In the genomic region with DNA sequence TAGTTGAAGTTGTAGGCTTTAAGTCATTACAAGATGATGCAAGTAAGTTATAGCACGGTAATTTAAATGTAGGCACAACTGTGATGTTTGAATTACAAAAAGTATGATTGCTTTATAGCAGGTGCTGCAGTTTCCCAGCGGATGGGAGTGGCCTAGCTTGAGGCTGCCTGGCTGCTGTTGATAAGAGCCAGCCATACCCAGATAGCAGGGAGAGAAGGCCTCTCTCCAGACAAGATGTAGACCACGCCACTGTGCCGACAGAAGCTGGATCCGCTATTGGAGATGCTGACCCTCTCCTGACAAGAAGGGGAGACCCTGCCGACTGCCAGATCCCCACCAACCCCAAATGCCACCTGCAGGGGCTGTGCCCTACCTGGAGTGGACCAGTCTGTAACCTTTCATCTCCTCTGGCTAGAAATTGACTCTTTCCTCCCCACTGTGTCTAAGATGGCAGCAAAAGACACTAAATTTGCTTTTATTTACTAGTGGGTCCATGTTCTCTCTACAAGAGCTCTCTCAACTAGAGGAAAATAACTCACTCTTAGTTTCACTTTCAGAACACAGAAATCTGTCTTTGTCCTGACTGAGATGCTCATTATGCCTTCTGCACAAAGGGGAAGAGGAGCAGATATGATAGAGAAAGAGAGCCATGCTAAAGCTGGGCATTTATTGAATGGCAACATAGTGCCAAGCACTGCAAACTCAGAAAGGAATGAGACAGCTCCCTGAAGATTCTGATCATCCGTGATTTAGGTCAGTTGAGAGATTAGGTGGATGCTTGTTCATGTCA, we compare ENCODE assay signal across 15 cellular contexts.
DNase-seq lines count a peak whose midpoint lies in the region; ATAC-seq and TF ChIP-seq lines count a peak whose summit lies in the region.
"Had no signal": no experiment of that assay in that cellular context is flagged by ENCODE, and none has a peak within 500 bp of the region (broad histone marks: within the 10 kb centered on the region; RNA-seq: fewer than 3 reads in every experiment).

No MANE protein-coding gene starts in this region.

- H3K4me3 ChIP-seq in CD8-positive, alpha-beta T cell (ENCODE audit: low read depth, low read length), result peak overlapping the region; percentile 33
- no peak overlapping the region for H3K4me3 ChIP-seq in GM23248
- H3K4me3 ChIP-seq: breast epithelium, lung had no signal

- no peak overlapping the region; the same call in 1 of the 2 replicates for H2AFZ ChIP-seq in GM23248

- no peaks in the 10 kb centered on the region for H3K9me2 ChIP-seq in GM23248 (ENCODE audit: insufficient read depth)

- TF ChIP-seq CTCF in CD8-positive, alpha-beta T cell (IDR thresholded peaks at IDR 0.05), result no peak

- no peaks in the 10 kb centered on the region for H4K20me1 ChIP-seq in GM23248 (ENCODE audit: insufficient read depth)

- no peak for ATAC-seq in CD8-positive, alpha-beta T cell

- peaks cover 2% of the 10 kb centered on the region for H3K27me3 Mint-ChIP-seq in CD8-positive, alpha-beta T cell (ENCODE audit: low read depth)
- H3K27me3 Mint-ChIP-seq in T-helper 2 cell treated with Interferon-gamma antibody and Interleukin-4, amounts not matched to agents 5 μg/mL and 100 μg/mL, for 36 hours (ENCODE audit: low read depth), result no peaks in the 10 kb centered on the region

- no peak for DNase-seq in CD8-positive, alpha-beta T cell
- DNase-seq in GM23248, result peak; percentile 2
- no peak for DNase-seq in T-helper 2 cell treated with Interferon-gamma antibody and Interleukin-4, amounts not matched to agents 5 μg/mL and 100 μg/mL, for 36 hours (ENCODE audit: low spot score)
- peak; percentile 20 for DNase-seq in medulla oblongata (ENCODE audit: extremely low spot score)
- no peak for DNase-seq in NCI-H2171 (lab: John Stamatoyannopoulos, UW)
- DNase-seq in NCI-H524 treated with DMSO at 0.1 percent for 48 hours (lab: John Stamatoyannopoulos, UW), result no peak
- DNase-seq in Kasumi-1 (lab: John Stamatoyannopoulos, UW), result no peak
- no peak for DNase-seq in UCSD-AML1 (lab: John Stamatoyannopoulos, UW; ENCODE audit: unreplicated experiment)
- DNase-seq: activated CD8-positive, alpha-beta memory T cell treated with anti-CD3 and anti-CD28 coated beads, Interleukin-2, amount 50 U/mL, for 4 hours; hypothalamus; stimulated activated CD4-positive, alpha-beta T cell treated with anti-CD3 and anti-CD28 coated beads, Interleukin-2, amount 100 ng/mL, for 48 hours; SW 1271 had no signal

- 41 to 43% methylated on average over 7 of the region's 7 CpGs for WGBS in GM23248 (ENCODE audit: low coverage in 1 of 2, low lambda C conversion rate in 2 of 2, missing lambda C conversion rate in 2 of 2), 2 experiments

- no peaks in the 10 kb centered on the region for H3K79me2 ChIP-seq in GM23248 (ENCODE audit: insufficient read depth)

- peaks cover 12% of the 10 kb centered on the region for H3K4me1 Mint-ChIP-seq in CD8-positive, alpha-beta T cell (ENCODE audit: low read depth)
- peaks cover 9% of the 10 kb centered on the region for H3K4me1 Mint-ChIP-seq in T-helper 2 cell treated with Interferon-gamma antibody and Interleukin-4, amounts not matched to agents 5 μg/mL and 100 μg/mL, for 36 hours (ENCODE audit: low read depth)

- POLR2A ChIA-PET in CD8-positive, alpha-beta T cell (lab: Charles Lee), result no interaction called here

- H3K4me2 ChIP-seq in GM23248 (ENCODE audit: unreplicated experiment), result no peak overlapping the region

- no peak overlapping the region for H3K27ac ChIP-seq in CD8-positive, alpha-beta T cell (ENCODE audit: low read depth, low read length)
- no peak overlapping the region for H3K27ac ChIP-seq in GM23248
- H3K27ac ChIP-seq: breast epithelium had no signal

- H3K4me1 ChIP-seq in CD8-positive, alpha-beta T cell (ENCODE audit: insufficient read depth, low read length), result no peaks in the 10 kb centered on the region
- H3K4me1 ChIP-seq in GM23248 (ENCODE audit: insufficient read depth), result peaks cover 28% of the 10 kb centered on the region
- H3K4me1 ChIP-seq: breast epithelium had no signal

- CTCF ChIA-PET in CD8-positive, alpha-beta T cell (lab: Charles Lee), result no interaction called here

- no peaks in the 10 kb centered on the region for H3K9me3 Mint-ChIP-seq in CD8-positive, alpha-beta T cell
- no peaks in the 10 kb centered on the region for H3K9me3 Mint-ChIP-seq in T-helper 2 cell treated with Interferon-gamma antibody and Interleukin-4, amounts not matched to agents 5 μg/mL and 100 μg/mL, for 36 hours

- H3K9ac ChIP-seq in GM23248, result no peak overlapping the region

- H3K4me3 Mint-ChIP-seq in CD8-positive, alpha-beta T cell, result peak overlapping the region; percentile 67
- H3K4me3 Mint-ChIP-seq in T-helper 2 cell treated with Interferon-gamma antibody and Interleukin-4, amounts not matched to agents 5 μg/mL and 100 μg/mL, for 36 hours, result peak overlapping the region; percentile 32

- no peaks in the 10 kb centered on the region for H3K27me3 ChIP-seq in CD8-positive, alpha-beta T cell (ENCODE audit: insufficient read depth, low read length)
- no peaks in the 10 kb centered on the region for H3K27me3 ChIP-seq in GM23248 (replicated peaks; ENCODE audit: insufficient read depth)
- H3K27me3 ChIP-seq: breast epithelium had no signal

- intact Hi-C loops in CD8-positive, alpha-beta T cell (cut with DNase I, micrococcal nuclease), result no loop called here

- H3K9me3 ChIP-seq in CD8-positive, alpha-beta T cell (ENCODE audit: low read length), result no peaks in the 10 kb centered on the region
- H3K9me3 ChIP-seq in GM23248 (ENCODE audit: low read depth), result no peaks in the 10 kb centered on the region

- no peaks in the 10 kb centered on the region for H3K36me3 ChIP-seq in CD8-positive, alpha-beta T cell (ENCODE audit: insufficient read depth, low read length)
- H3K36me3 ChIP-seq in GM23248 (ENCODE audit: low read depth), result no peaks in the 10 kb centered on the region
- H3K36me3 ChIP-seq: breast epithelium had no signal

- in situ Hi-C loops in GM23248 (cut with MboI), result no loop called here

- no peaks in the 10 kb centered on the region for H3K36me3 Mint-ChIP-seq in CD8-positive, alpha-beta T cell
- no peaks in the 10 kb centered on the region for H3K36me3 Mint-ChIP-seq in T-helper 2 cell treated with Interferon-gamma antibody and Interleukin-4, amounts not matched to agents 5 μg/mL and 100 μg/mL, for 36 hours (ENCODE audit: low read depth)

- peak overlapping the region; percentile 78 for H3K27ac Mint-ChIP-seq in CD8-positive, alpha-beta T cell
- H3K27ac Mint-ChIP-seq in T-helper 2 cell treated with Interferon-gamma antibody and Interleukin-4, amounts not matched to agents 5 μg/mL and 100 μg/mL, for 36 hours, result peak overlapping the region; percentile 83
- H3K27ac Mint-ChIP-seq: progenitor cell of endocrine pancreas had no signal

- peaks cover 28% of the 10 kb centered on the region for H3F3A ChIP-seq in GM23248 (ENCODE audit: insufficient read depth)

Comparison
In these comparisons a context has a peak if more than half of its experiments do, and no peak if none do; other contexts are left out.
1. DNase-seq: peak in GM23248 (single experiment) and medulla oblongata (single experiment); none in CD8-positive, alpha-beta T cell (0 of 7), T-helper 2 cell treated with Interferon-gamma antibody and Interleukin-4, amounts not matched to agents 5 μg/mL and 100 μg/mL, for 36 hours (single experiment), NCI-H2171 (single experiment), NCI-H524 treated with DMSO at 0.1 percent for 48 hours (single experiment), Kasumi-1 (0 of 2) and UCSD-AML1 (single experiment).